Comparison of ENCODE assay signal across 9 cellular contexts in the genomic region with DNA sequence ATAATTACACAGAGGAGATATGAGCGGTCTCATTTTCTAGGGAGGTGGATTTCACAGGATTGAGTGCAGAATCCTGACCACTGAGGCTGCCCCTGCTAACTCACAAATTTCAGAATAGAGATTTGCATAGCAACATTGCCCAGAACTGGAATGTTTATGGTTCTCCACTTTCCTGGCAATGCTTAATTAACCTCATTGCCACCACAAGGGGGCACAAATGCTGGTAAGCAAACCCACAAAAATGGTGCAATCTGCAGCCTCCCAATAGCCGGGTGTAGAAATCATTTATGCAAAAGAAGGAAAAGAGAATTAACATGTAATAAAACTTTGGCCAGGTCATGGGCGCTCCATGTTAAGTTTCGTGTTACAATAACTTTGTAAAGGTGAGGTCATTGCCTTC.
DNase-seq lines count a peak whose midpoint lies in the region; ATAC-seq, FAIRE-seq and TF ChIP-seq lines count a peak whose summit lies in the region.
"Had no signal": no experiment of that assay in that cellular context is flagged by ENCODE, and none has a peak within 500 bp of the region (broad histone marks: within the 10 kb centered on the region; RNA-seq: fewer than 3 reads in every experiment).

No MANE protein-coding gene starts in this region.

- H3K4me1 Mint-ChIP-seq in HFFc6 (ENCODE audit: low read depth) = no peaks in the 10 kb centered on the region

- H3K27me3 ChIP-seq in Peyer's patch (no peaks in the 10 kb centered on the region), pancreas (no peaks in the 10 kb centered on the region)
- H3K27me3 ChIP-seq: BLaER1 had no signal

- 33 to 51% methylated on average over 4 of the region's 4 CpGs for WGBS in pancreas, 2 donors

- TF ChIP-seq POLR2A in Peyer's patch (IDR thresholded peaks at IDR 0.05) = no peak

- H3K4me1 ChIP-seq in Peyer's patch (no peaks in the 10 kb centered on the region), pancreas (no peaks in the 10 kb centered on the region)
- H3K4me1 ChIP-seq: BLaER1 had no signal

- no peaks in the 10 kb centered on the region for H3K36me3 Mint-ChIP-seq in HFFc6 (ENCODE audit: low read depth)

- ATAC-seq in pancreas = peak in 3 of 4 donors; percentile 51 to 68 (median 64)
- ATAC-seq in HG02981 (IDR thresholded peaks at IDR 0.05; ENCODE audit: unreplicated experiment) = no peak

- H3K9me3 ChIP-seq in Peyer's patch (no peaks in the 10 kb centered on the region), pancreas (no peaks in the 10 kb centered on the region)
- H3K9me3 ChIP-seq: BLaER1 had no signal

- H3K9me3 Mint-ChIP-seq in HFFc6 = peaks cover 59% of the 10 kb centered on the region

- H3K27ac ChIP-seq in Peyer's patch (no peak overlapping the region), pancreas (no peak overlapping the region)
- H3K27ac ChIP-seq: BLaER1 had no signal

- intact Hi-C loops in pancreas (cut with DNase I) = no loop called here

- H3K36me3 ChIP-seq in Peyer's patch (peaks cover 0 to 11% (median 0%) of the 10 kb centered on the region in 3 donors), pancreas (no peaks in the 10 kb centered on the region)

- TF ChIP-seq CTCF in HFFc6 (IDR thresholded peaks at IDR 0.05) (peak; percentile 57), Peyer's patch (IDR thresholded peaks at IDR 0.05) (peak in 5 of 6 experiments; percentile 14 to 48 (median 44)), fibroblast of the aortic adventitia (IDR thresholded peaks at IDR 0.05; ENCODE audit: insufficient read depth, low read length) (no peak), pancreas (IDR thresholded peaks at IDR 0.05) (peak in 3 of 4 donors; percentile 23 to 47 (median 45))

- no peak overlapping the region for H3K4me3 ChIP-seq in Peyer's patch
- no peak overlapping the region for H3K4me3 ChIP-seq in fibroblast of the aortic adventitia (ENCODE audit: low read depth, low read length)
- H3K4me3 ChIP-seq in pancreas = no peak overlapping the region
- H3K4me3 ChIP-seq: BLaER1 had no signal

- no peaks in the 10 kb centered on the region for H3K27me3 Mint-ChIP-seq in HFFc6 (ENCODE audit: insufficient read depth)

- H3K27ac Mint-ChIP-seq in HFFc6 = no peak overlapping the region

- DNase-seq in NCI-H1436 (lab: John Stamatoyannopoulos, UW) = peak; percentile 18
- DNase-seq in NCI-H1436 treated with DMSO at 0.1 percent for 48 hours (lab: John Stamatoyannopoulos, UW) = no peak
- no peak for DNase-seq in HFFc6
- peak in 2 of 3 donors; percentile 29 to 48 for DNase-seq in Peyer's patch
- peak; percentile 1 for DNase-seq in fibroblast of the aortic adventitia (ENCODE audit: low read depth)
- peak in 1 of 6 donors; percentile 22 for DNase-seq in pancreas
- no peak for DNase-seq in DMS114 treated with DMSO at 0.1 percent for 48 hours (lab: John Stamatoyannopoulos, UW; ENCODE audit: unreplicated experiment)

- no peak overlapping the region for H3K4me3 Mint-ChIP-seq in HFFc6

- FAIRE-seq in pancreas (lab: Jason Lieb, UNC) = no peak

Comparison
In these comparisons a context has a peak if more than half of its experiments do, and no peak if none do; other contexts are left out.
1. DNase-seq: peak in NCI-H1436 (single experiment), Peyer's patch (2 of 3) and fibroblast of the aortic adventitia (single experiment); none in NCI-H1436 treated with DMSO at 0.1 percent for 48 hours (single experiment), HFFc6 (single experiment) and DMS114 treated with DMSO at 0.1 percent for 48 hours (single experiment).